In the genomic region with DNA sequence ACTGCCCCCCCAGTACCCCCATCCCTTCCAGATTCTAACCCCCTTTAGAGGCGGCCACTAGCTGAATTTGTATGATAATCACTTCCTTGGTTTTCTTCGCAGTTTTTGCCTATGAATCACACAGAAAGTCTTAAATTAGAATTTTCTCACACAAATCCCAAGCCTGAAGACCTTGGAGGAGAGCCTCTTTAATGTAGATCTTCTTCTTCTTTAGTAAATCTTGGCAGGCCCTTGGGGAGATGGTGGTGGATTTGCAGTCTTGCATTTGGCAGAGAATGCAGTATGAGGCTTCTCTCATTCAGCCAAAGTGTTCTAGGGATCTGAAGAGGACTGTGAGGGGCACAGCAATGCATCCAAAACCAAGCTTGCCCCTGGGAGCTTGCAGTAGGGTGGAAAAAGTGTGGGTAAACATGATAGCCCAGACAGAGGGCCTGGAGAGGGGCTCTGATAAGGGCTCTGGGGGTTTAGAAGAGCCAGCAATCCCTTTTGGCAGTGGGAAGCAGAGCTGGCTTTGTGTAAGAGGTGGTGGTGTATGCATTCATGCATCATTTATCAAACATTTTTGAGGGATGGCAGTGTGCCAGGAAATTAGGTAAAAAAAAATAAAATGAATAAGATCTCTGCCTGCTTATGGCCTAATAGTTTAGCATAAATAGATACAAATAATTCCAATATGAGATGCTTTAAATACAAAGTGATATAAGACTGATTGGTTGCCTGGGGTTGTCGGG, we compare ENCODE assay signal across 2 cellular contexts.
TF ChIP-seq lines count a peak whose summit lies in the region.

No MANE protein-coding gene starts in this region.

TF ChIP-seq in GM23338, 12 proteins besides CTCF, POLR2A, EP300 and RAD21 (continued from another document):
- TF ChIP-seq, protein P1, sequence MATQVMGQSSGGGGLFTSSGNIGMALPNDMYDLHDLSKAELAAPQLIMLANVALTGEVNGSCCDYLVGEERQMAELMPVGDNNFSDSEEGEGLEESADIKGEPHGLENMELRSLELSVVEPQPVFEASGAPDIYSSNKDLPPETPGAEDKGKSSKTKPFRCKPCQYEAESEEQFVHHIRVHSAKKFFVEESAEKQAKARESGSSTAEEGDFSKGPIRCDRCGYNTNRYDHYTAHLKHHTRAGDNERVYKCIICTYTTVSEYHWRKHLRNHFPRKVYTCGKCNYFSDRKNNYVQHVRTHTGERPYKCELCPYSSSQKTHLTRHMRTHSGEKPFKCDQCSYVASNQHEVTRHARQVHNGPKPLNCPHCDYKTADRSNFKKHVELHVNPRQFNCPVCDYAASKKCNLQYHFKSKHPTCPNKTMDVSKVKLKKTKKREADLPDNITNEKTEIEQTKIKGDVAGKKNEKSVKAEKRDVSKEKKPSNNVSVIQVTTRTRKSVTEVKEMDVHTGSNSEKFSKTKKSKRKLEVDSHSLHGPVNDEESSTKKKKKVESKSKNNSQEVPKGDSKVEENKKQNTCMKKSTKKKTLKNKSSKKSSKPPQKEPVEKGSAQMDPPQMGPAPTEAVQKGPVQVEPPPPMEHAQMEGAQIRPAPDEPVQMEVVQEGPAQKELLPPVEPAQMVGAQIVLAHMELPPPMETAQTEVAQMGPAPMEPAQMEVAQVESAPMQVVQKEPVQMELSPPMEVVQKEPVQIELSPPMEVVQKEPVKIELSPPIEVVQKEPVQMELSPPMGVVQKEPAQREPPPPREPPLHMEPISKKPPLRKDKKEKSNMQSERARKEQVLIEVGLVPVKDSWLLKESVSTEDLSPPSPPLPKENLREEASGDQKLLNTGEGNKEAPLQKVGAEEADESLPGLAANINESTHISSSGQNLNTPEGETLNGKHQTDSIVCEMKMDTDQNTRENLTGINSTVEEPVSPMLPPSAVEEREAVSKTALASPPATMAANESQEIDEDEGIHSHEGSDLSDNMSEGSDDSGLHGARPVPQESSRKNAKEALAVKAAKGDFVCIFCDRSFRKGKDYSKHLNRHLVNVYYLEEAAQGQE (IDR thresholded peaks at IDR 0.05; ENCODE audit: unreplicated experiment): no peak
- no peak for TF ChIP-seq EZH2 (IDR thresholded peaks at IDR 0.05; ENCODE audit: low read depth, unreplicated experiment)
- TF ChIP-seq NANOG (IDR thresholded peaks at IDR 0.05; ENCODE audit: borderline replicate concordance): no peak

TF ChIP-seq in WTC11, 78 proteins besides CTCF, POLR2A, EP300 and RAD21 (continued from another document):
- TF ChIP-seq NFE2L1 (CRISPR knock-in tag; IDR thresholded peaks at IDR 0.05) (no peak), ETV6 (CRISPR knock-in tag; IDR thresholded peaks at IDR 0.05) (no peak), TEAD4 (CRISPR knock-in tag; IDR thresholded peaks at IDR 0.05) (no peak), TEAD1 (CRISPR knock-in tag; IDR thresholded peaks at IDR 0.05) (no peak)
- TF ChIP-seq, protein P2, sequence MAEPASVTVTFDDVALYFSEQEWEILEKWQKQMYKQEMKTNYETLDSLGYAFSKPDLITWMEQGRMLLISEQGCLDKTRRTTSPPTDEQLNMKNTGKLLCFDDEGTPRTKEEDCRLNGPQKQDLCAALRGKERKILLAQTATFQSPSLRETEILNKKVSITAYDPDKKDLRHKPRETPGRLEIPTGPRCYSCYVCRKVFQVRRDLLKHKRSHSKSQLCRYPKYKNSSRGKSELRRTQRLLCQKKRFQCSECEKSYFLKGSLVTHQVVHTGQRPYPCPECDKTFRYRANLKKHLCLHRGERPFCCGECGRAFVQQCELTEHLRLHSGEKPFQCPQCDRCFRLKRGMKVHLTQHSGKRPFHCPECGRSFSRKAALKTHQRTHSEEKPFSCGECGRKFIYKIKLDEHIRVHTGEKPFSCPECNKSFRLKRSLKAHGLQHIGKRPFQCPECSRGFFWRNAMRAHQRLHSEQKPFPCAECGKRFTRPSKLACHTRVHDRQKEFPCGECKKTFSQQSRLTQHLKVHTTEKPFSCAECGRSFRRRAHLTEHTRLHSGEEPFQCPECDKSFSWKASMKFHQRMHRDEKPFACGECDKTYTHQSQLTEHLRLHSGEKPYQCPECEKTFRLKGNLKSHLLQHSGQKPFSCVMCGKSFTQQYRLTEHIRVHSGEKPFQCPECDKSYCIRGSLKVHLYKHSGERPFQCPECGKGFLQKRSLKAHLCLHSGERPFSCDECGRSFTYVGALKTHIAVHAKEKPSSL (CRISPR knock-in tag; conservative IDR thresholded peaks at IDR 0.05): no peak
- TF ChIP-seq, protein P3, sequence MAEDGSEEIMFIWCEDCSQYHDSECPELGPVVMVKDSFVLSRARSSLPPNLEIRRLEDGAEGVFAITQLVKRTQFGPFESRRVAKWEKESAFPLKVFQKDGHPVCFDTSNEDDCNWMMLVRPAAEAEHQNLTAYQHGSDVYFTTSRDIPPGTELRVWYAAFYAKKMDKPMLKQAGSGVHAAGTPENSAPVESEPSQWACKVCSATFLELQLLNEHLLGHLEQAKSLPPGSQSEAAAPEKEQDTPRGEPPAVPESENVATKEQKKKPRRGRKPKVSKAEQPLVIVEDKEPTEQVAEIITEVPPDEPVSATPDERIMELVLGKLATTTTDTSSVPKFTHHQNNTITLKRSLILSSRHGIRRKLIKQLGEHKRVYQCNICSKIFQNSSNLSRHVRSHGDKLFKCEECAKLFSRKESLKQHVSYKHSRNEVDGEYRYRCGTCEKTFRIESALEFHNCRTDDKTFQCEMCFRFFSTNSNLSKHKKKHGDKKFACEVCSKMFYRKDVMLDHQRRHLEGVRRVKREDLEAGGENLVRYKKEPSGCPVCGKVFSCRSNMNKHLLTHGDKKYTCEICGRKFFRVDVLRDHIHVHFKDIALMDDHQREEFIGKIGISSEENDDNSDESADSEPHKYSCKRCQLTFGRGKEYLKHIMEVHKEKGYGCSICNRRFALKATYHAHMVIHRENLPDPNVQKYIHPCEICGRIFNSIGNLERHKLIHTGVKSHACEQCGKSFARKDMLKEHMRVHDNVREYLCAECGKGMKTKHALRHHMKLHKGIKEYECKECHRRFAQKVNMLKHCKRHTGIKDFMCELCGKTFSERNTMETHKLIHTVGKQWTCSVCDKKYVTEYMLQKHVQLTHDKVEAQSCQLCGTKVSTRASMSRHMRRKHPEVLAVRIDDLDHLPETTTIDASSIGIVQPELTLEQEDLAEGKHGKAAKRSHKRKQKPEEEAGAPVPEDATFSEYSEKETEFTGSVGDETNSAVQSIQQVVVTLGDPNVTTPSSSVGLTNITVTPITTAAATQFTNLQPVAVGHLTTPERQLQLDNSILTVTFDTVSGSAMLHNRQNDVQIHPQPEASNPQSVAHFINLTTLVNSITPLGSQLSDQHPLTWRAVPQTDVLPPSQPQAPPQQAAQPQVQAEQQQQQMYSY (CRISPR knock-in tag; IDR thresholded peaks at IDR 0.05): no peak
